ENCODE assay signal across 8 cellular contexts in the genomic region with DNA sequence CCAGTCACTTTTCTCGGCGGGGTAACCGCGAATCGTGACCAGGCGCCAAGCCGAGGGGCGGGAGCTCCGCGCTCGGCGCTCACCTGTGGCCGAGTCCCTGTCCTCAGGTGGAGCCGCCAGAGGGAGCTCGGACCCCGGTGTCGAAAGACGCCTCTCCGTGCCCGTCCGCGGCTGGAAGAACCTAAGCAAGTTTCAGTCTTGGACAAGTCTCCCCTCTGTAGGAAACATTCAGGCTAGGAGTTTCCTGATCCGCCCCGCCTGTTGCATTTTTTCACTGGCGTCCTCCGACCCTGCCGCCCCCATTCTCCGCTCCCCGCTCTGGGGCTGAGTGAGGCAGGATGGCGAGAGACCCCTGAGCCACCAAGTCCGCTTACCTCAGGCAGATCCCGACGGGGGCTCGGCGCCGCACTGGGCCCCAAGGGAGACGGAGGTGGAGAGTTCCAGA. TPM values are rescaled to one million over a fixed set of nuclear protein-coding genes. Genes with fewer than 3 reads are reported as not detected.
DNase-seq lines count a peak whose midpoint lies in the region; ATAC-seq and TF ChIP-seq lines count a peak whose summit lies in the region.

No MANE protein-coding gene starts in this region.

- peak overlapping the region; percentile 69 to 91 (median 87) for H3K4me3 ChIP-seq in BLaER1 treated with 17β-estradiol and CSF1 and Interleukin-3, amounts not matched to agents 10 nM and 100 nM
- peak overlapping the region; percentile 41 for H3K4me3 ChIP-seq in mononuclear cell (ENCODE audit: low read length)

- H3K27ac ChIP-seq in BLaER1 treated with 17β-estradiol and CSF1 and Interleukin-3, amounts not matched to agents 10 nM and 100 nM = peak overlapping the region in 10 of 11 experiments; percentile 9 to 66 (median 62); a peak in 17 of 22 replicates

- no peaks in the 10 kb centered on the region for H3K9me3 ChIP-seq in BLaER1 treated with 17β-estradiol and CSF1 and Interleukin-3, amounts not matched to agents 10 nM and 100 nM (replicated peaks in 1 of 11)
- H3K9me3 ChIP-seq in mononuclear cell (ENCODE audit: low read depth, low read length) = no peaks in the 10 kb centered on the region

- peaks cover 6 to 15% (median 11%) of the 10 kb centered on the region in 11 experiments; a peak in 13 of 22 replicates for H3K27me3 ChIP-seq in BLaER1 treated with 17β-estradiol and CSF1 and Interleukin-3, amounts not matched to agents 10 nM and 100 nM
- H3K27me3 ChIP-seq in mononuclear cell (ENCODE audit: insufficient read depth, low read length) = peaks cover 20% of the 10 kb centered on the region

- H3K36me3 ChIP-seq in BLaER1 treated with 17β-estradiol and CSF1 and Interleukin-3, amounts not matched to agents 10 nM and 100 nM = no peaks in the 10 kb centered on the region

- peak overlapping the region; percentile 61 to 85 (median 81) for H3K9ac ChIP-seq in BLaER1 treated with 17β-estradiol and CSF1 and Interleukin-3, amounts not matched to agents 10 nM and 100 nM

- H4K20me1 ChIP-seq in BLaER1 treated with 17β-estradiol and CSF1 and Interleukin-3, amounts not matched to agents 10 nM and 100 nM = no peaks in the 10 kb centered on the region

- peak overlapping the region; percentile 92 for H3K4me3 Mint-ChIP-seq in activated T-cell treated with anti-CD3 and anti-CD28 coated beads, Interleukin-2, amount 50 U/mL, for 24 hours

- TF ChIP-seq POLR2A in erythroblast (IDR thresholded peaks at IDR 0.05; ENCODE audit: low read length) = no peak

- peak overlapping the region; percentile 83 to 99 (median 94) for H3K4me2 ChIP-seq in BLaER1 treated with 17β-estradiol and CSF1 and Interleukin-3, amounts not matched to agents 10 nM and 100 nM

- DNase-seq in NCI-H82 (lab: John Stamatoyannopoulos, UW) (peak; percentile 87), erythroblast (lab: John Stamatoyannopoulos, UW) (peak; percentile 67 to 82)
- peak; percentile 75 for DNase-seq in activated T-cell treated with anti-CD3 and anti-CD28 coated beads, Interleukin-2, amount 50 U/mL, for 24 hours
- DNase-seq in stimulated activated CD8-positive, alpha-beta memory T cell treated with anti-CD3 and anti-CD28 coated beads, Interleukin-4, amount 100 ng/mL, for 1 hour (ENCODE audit: low read depth in 2 of 2, low spot score in 1 of 2) = peak; percentile 21 to 25

- no peaks in the 10 kb centered on the region for H3K36me3 Mint-ChIP-seq in activated T-cell treated with anti-CD3 and anti-CD28 coated beads, Interleukin-2, amount 50 U/mL, for 24 hours (ENCODE audit: low read depth)

- H3K27ac Mint-ChIP-seq in activated T-cell treated with anti-CD3 and anti-CD28 coated beads, Interleukin-2, amount 50 U/mL, for 24 hours = no peak overlapping the region

- ATAC-seq in GM19328 (IDR thresholded peaks at IDR 0.05; ENCODE audit: unreplicated experiment) (peak; percentile 15), HG03469 (IDR thresholded peaks at IDR 0.05; ENCODE audit: unreplicated experiment) (peak; percentile 23)

- no peaks in the 10 kb centered on the region for H3K9me3 Mint-ChIP-seq in activated T-cell treated with anti-CD3 and anti-CD28 coated beads, Interleukin-2, amount 50 U/mL, for 24 hours

- H3K4me1 Mint-ChIP-seq in activated T-cell treated with anti-CD3 and anti-CD28 coated beads, Interleukin-2, amount 50 U/mL, for 24 hours (ENCODE audit: low read depth) = peaks cover 22% of the 10 kb centered on the region

- peaks cover 0 to 6% (median 6%) of the 10 kb centered on the region in 10 experiments; a peak in 13 of 20 replicates for H3K4me1 ChIP-seq in BLaER1 treated with 17β-estradiol and CSF1 and Interleukin-3, amounts not matched to agents 10 nM and 100 nM
- peaks cover 14% of the 10 kb centered on the region for H3K4me1 ChIP-seq in mononuclear cell (ENCODE audit: insufficient read depth, low read length)

- peaks cover 17% of the 10 kb centered on the region for H3K27me3 Mint-ChIP-seq in activated T-cell treated with anti-CD3 and anti-CD28 coated beads, Interleukin-2, amount 50 U/mL, for 24 hours

RNA-seq across cellular contexts. Expression of a gene that starts 0.5 kb away (rescaled TPM):
- 1.5 TPM for total RNA-seq in mononuclear cell

Comparison
In these comparisons a context has a peak if more than half of its experiments do, and no peak if none do; other contexts are left out.
1. Peak in every context shown above with its lines: DNase-seq, ATAC-seq, H3K4me3 ChIP-seq and H3K27ac ChIP-seq.
2. DNase-seq: peak in every context shown above with its lines; median percentile 87 in NCI-H82; 75 in activated T-cell treated with anti-CD3 and anti-CD28 coated beads, Interleukin-2, amount 50 U/mL, for 24 hours; 74 in erythroblast; 23 in stimulated activated CD8-positive, alpha-beta memory T cell treated with anti-CD3 and anti-CD28 coated beads, Interleukin-4, amount 100 ng/mL, for 1 hour.